ENCODE assay signal across 8 cellular contexts in genomic region chr10:45594276-45595157, GRCh38.
DNase-seq lines count a peak whose midpoint lies in the region; ATAC-seq, FAIRE-seq and TF ChIP-seq lines count a peak whose summit lies in the region.

No MANE protein-coding gene starts in this region.

- no peaks in the 10 kb centered on the region for H3K4me1 ChIP-seq in prostate gland (replicated peaks)

- WGBS in prostate gland, result 1% methylated on average over 38 of the region's 88 CpGs

- peak; percentile 96 for ATAC-seq in HG02678 (IDR thresholded peaks at IDR 0.05; ENCODE audit: unreplicated experiment)
- ATAC-seq in left ventricle myocardium superior, result peak; percentile 99

- peak; percentile 80 for TF ChIP-seq POLR2A in prostate gland (IDR thresholded peaks at IDR 0.05)

- intact Hi-C loops in left ventricle myocardium superior (cut with micrococcal nuclease) (no loop called here), prostate gland (cut with DNase I) (loop anchor here (5.0 to 10.0 kb wide), 3 partner anchors 70 to 600 kb away; no protein-coding TSS in a partner anchor)

- peak overlapping the region; percentile 76 to 79 for H3K27ac ChIP-seq in prostate gland

- H3K36me3 ChIP-seq in prostate gland, result no peaks in the 10 kb centered on the region

- H3K4me3 ChIP-seq in prostate gland, result peak overlapping the region; percentile 72 to 84

- H3K9me3 ChIP-seq in prostate gland, result no peaks in the 10 kb centered on the region

- peak; percentile 99 for FAIRE-seq in urothelium cell line (lab: Jason Lieb, UNC)

- DNase-seq in NCI-H1105 (lab: John Stamatoyannopoulos, UW) (peak; percentile 68), SW480 (ENCODE audit: low spot score) (peak; percentile 91), amniotic epithelial cell (ENCODE audit: low read depth) (peak; percentile 81), left ventricle myocardium superior (peak; percentile 97), prostate gland (ENCODE audit: low spot score) (peak; percentile 90), urothelium cell line (ENCODE audit: low spot score) (peak; percentile 98)

- peak; percentile 11 for TF ChIP-seq CTCF in GM12873 (IDR thresholded peaks at IDR 0.05; ENCODE audit: insufficient read depth, low read depth, low read length, missing control alignments)
- TF ChIP-seq CTCF in prostate gland (IDR thresholded peaks at IDR 0.05), result peak in 2 of 4 experiments; percentile 36 to 43

- no peaks in the 10 kb centered on the region for H3K27me3 ChIP-seq in prostate gland (replicated peaks; ENCODE audit: insufficient read depth)

Comparison
In these comparisons a context has a peak if more than half of its experiments do, and no peak if none do; other contexts are left out.
1. Peak in every context shown above with its lines: DNase-seq, ATAC-seq, H3K4me3 ChIP-seq and H3K27ac ChIP-seq.